Comparison of ENCODE assay signal across 29 cellular contexts in genomic region chr6:109874621-109875020, GRCh38.
"Had no signal": no experiment of that assay in that cellular context is flagged by ENCODE, and none has a peak within 500 bp of the region (broad histone marks: within the 10 kb centered on the region; RNA-seq: fewer than 3 reads in every experiment).

No MANE protein-coding gene starts in this region.

- FAIRE-seq: pancreas had no signal

- H3K4me3 ChIP-seq: neural progenitor cell, pancreas, psoas muscle, right lobe of liver, skin epidermis, smooth muscle cell, spleen, suprapubic skin, testis, tibial artery, transverse colon, upper lobe of right lung, uterus had no signal

- H3K36me3 ChIP-seq: neural progenitor cell, pancreas, right lobe of liver, spleen, suprapubic skin, tibial artery, transverse colon, upper lobe of right lung, uterus had no signal

- H3K27ac ChIP-seq: neural progenitor cell, pancreas, psoas muscle, right lobe of liver, suprapubic skin, testis, tibial artery, transverse colon, upper lobe of right lung, uterus had no signal

- H3K27me3 Mint-ChIP-seq: type B pancreatic cell had no signal

- H3K9ac ChIP-seq: neural progenitor cell had no signal

- H3K27me3 ChIP-seq: neural progenitor cell, pancreas, right lobe of liver, spleen, suprapubic skin, testis, tibial artery, transverse colon, upper lobe of right lung, uterus had no signal

- H3K4me1 Mint-ChIP-seq: naive thymus-derived CD4-positive, alpha-beta T cell; natural killer cell; stimulated activated naive CD8-positive, alpha-beta T cell treated with anti-CD3 and anti-CD28 coated beads, Interleukin-15, amount 100 ng/mL, for 72 hours had no signal

- H3K9me3 Mint-ChIP-seq: natural killer cell; nephron; neural progenitor cell; stimulated activated memory B cell treated with anti-CD40 and anti-IgM and Interleukin-4, amounts not matched to agents 10 μg/mL and 1 μg/mL and 100 μg/mL, for 72 hours; stimulated activated naive CD8-positive, alpha-beta T cell treated with anti-CD3 and anti-CD28 coated beads, Interleukin-15, amount 100 ng/mL, for 72 hours had no signal

- H3K4me1 ChIP-seq: neural progenitor cell, pancreas, psoas muscle, right lobe of liver, tibial artery, transverse colon, uterus had no signal

- H3K4me2 ChIP-seq: neural progenitor cell, smooth muscle cell had no signal

- H3K4me3 Mint-ChIP-seq: naive thymus-derived CD4-positive, alpha-beta T cell; natural killer cell; nephron; neural progenitor cell; stimulated activated memory B cell treated with anti-CD40 and anti-IgM and Interleukin-4, amounts not matched to agents 10 μg/mL and 1 μg/mL and 100 μg/mL, for 72 hours; stimulated activated naive CD8-positive, alpha-beta T cell treated with anti-CD3 and anti-CD28 coated beads, Interleukin-15, amount 100 ng/mL, for 72 hours; type B pancreatic cell had no signal

- H3K9me3 ChIP-seq: pancreas, psoas muscle, right lobe of liver, spleen, suprapubic skin, testis, tibial artery, transverse colon, upper lobe of right lung, uterus had no signal

- H2AFZ ChIP-seq: neural progenitor cell had no signal

- H3K36me3 Mint-ChIP-seq: naive thymus-derived CD4-positive, alpha-beta T cell; natural killer cell; neural progenitor cell; stimulated activated memory B cell treated with anti-CD40 and anti-IgM and Interleukin-4, amounts not matched to agents 10 μg/mL and 1 μg/mL and 100 μg/mL, for 72 hours; type B pancreatic cell had no signal

- ATAC-seq: naive thymus-derived CD4-positive, alpha-beta T cell; natural killer cell; pancreas; psoas muscle; right cardiac atrium; right lobe of liver; stimulated activated memory B cell treated with anti-CD40 and anti-IgM and Interleukin-4, amounts not matched to agents 10 μg/mL and 1 μg/mL and 100 μg/mL, for 72 hours; stimulated activated naive CD8-positive, alpha-beta T cell treated with anti-CD3 and anti-CD28 coated beads, Interleukin-15, amount 100 ng/mL, for 72 hours; stimulated activated naive CD8-positive, alpha-beta T cell treated with anti-CD3 and anti-CD28 coated beads, Interleukin-15, Interleukin-2, amounts not matched to agents 100 U/mL and 50 U/mL, for 24 hours; upper lobe of right lung had no signal

- H3K27ac Mint-ChIP-seq: naive thymus-derived CD4-positive, alpha-beta T cell; natural killer cell; neural progenitor cell; stimulated activated memory B cell treated with anti-CD40 and anti-IgM and Interleukin-4, amounts not matched to agents 10 μg/mL and 1 μg/mL and 100 μg/mL, for 72 hours; stimulated activated naive CD8-positive, alpha-beta T cell treated with anti-CD3 and anti-CD28 coated beads, Interleukin-15, amount 100 ng/mL, for 72 hours had no signal

- DNase-seq: naive thymus-derived CD4-positive, alpha-beta T cell; natural killer cell; occipital lobe; pancreas; psoas muscle; right cardiac atrium; right lobe of liver; spleen; stimulated activated CD4-positive, alpha-beta T cell treated with anti-CD3 and anti-CD28 coated beads, Interleukin-12 subunit alpha, Interleukin-12 subunit beta, amount 100 ng/mL, for 4 hours; stimulated activated CD4-positive, alpha-beta T cell treated with anti-CD3 and anti-CD28 coated beads, Interleukin-1b, Interleukin-23, amount 100 ng/mL, for 48 hours; stimulated activated CD4-positive, alpha-beta T cell treated with anti-CD3 and anti-CD28 coated beads, Interleukin-4, amount 100 ng/mL, for 1 hour; stimulated activated CD4-positive, alpha-beta T cell treated with anti-CD3 and anti-CD28 coated beads, Interleukin-4, amount 100 ng/mL, for 4 hours; stimulated activated CD8-positive, alpha-beta memory T cell treated with anti-CD3 and anti-CD28 coated beads, Interleukin-4, amount 100 ng/mL, for 48 hours; stimulated activated naive CD4-positive, alpha-beta T cell; stimulated activated naive CD8-positive, alpha-beta T cell treated with anti-CD3 and anti-CD28 coated beads, Interleukin-15, amount 100 ng/mL, for 72 hours; stimulated activated naive CD8-positive, alpha-beta T cell treated with anti-CD3 and anti-CD28 coated beads, Interleukin-15, Interleukin-2, amounts not matched to agents 100 U/mL and 50 U/mL, for 24 hours; substantia nigra; testis; tibial artery; transverse colon; upper lobe of right lung; uterus had no signal
